Comparison of ENCODE assay signal across 1 cellular context in genomic region chr4:2083116-2083825, GRCh38.
TF ChIP-seq lines count a peak whose summit lies in the region.

No MANE protein-coding gene starts in this region.

TF ChIP-seq in IMR-90, 13 proteins besides CTCF, POLR2A, EP300 and RAD21 (continued from another document):
- TF ChIP-seq ELK1 (IDR thresholded peaks at IDR 0.05; ENCODE audit: borderline replicate concordance, low read depth, low read length) = no peak
- no peak for TF ChIP-seq MAZ (IDR thresholded peaks at IDR 0.05; ENCODE audit: borderline replicate concordance, low read depth, low read length)
- no peak for TF ChIP-seq CEBPB (IDR thresholded peaks at IDR 0.05; ENCODE audit: low read depth, low read length)
- no peak for TF ChIP-seq MXI1 (IDR thresholded peaks at IDR 0.05; ENCODE audit: borderline replicate concordance, low read depth, low read length)
- no peak for TF ChIP-seq CHD1 (IDR thresholded peaks at IDR 0.05; ENCODE audit: low read depth, low read length)
- no peak for TF ChIP-seq RCOR1 (IDR thresholded peaks at IDR 0.05; ENCODE audit: insufficient replicate concordance, low read length)
- no peak for TF ChIP-seq NFE2L2 (IDR thresholded peaks at IDR 0.05; ENCODE audit: low read depth, low read length)
- no peak for TF ChIP-seq SMC3 (IDR thresholded peaks at IDR 0.05; ENCODE audit: low read depth, low read length)
TF ChIP-seq in IMR-90: peak in this region for 0.
